1 cellular context compared by ENCODE assay signal in the genomic region with DNA sequence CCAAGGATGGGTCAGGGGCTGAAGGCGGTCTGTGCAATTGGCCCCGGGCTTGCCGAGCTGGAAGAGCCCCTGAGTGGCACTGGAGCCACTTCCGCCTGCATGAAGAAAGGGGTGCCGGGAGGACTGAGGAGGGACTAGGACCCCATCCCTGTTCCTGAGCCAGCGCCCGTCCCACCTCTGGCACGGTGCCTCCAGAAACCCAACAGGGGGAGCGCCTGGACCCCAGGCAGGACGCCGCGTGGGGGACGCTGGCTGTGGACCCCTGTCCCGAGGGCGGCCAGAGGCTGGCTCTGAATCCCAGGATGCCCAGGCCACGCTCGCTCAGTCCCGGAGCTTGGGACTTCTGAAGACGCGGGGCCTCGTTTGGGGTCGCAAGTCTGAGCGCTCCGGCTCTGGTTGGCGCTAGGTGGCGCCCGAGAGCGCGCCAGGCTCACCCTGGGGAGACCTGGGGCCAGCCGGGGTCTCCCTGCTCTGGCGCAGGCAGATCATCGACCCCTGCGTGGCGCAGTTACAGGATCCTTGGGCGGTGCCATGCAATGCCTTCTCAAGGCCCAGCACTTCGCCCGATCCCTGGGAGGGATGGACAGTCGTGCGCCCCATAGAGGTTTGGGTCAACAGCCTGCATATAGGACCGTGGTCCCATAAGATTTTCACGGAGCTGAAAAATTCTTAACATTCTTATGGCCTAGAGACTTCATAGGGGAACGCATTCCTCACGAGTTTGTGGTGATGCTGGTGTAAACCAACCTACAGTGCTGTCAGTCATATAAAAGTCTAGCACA.
TF ChIP-seq lines count a peak whose summit lies in the region.

No MANE protein-coding gene starts in this region.

TF ChIP-seq in HEK293, 187 proteins besides CTCF, POLR2A, EP300 and RAD21 (continued from another document and continues in another):
- TF ChIP-seq, protein P1, sequence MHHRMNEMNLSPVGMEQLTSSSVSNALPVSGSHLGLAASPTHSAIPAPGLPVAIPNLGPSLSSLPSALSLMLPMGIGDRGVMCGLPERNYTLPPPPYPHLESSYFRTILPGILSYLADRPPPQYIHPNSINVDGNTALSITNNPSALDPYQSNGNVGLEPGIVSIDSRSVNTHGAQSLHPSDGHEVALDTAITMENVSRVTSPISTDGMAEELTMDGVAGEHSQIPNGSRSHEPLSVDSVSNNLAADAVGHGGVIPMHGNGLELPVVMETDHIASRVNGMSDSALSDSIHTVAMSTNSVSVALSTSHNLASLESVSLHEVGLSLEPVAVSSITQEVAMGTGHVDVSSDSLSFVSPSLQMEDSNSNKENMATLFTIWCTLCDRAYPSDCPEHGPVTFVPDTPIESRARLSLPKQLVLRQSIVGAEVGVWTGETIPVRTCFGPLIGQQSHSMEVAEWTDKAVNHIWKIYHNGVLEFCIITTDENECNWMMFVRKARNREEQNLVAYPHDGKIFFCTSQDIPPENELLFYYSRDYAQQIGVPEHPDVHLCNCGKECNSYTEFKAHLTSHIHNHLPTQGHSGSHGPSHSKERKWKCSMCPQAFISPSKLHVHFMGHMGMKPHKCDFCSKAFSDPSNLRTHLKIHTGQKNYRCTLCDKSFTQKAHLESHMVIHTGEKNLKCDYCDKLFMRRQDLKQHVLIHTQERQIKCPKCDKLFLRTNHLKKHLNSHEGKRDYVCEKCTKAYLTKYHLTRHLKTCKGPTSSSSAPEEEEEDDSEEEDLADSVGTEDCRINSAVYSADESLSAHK (tag by site-specific recombination; IDR thresholded peaks at IDR 0.05), result no peak
- TF ChIP-seq ZNF202 (tag by site-specific recombination; IDR thresholded peaks at IDR 0.05; ENCODE audit: borderline replicate concordance), result no peak
- TF ChIP-seq ZNF324 (tag by site-specific recombination; IDR thresholded peaks at IDR 0.05), result no peak
- no peak for TF ChIP-seq GLI2 (tag by site-specific recombination; IDR thresholded peaks at IDR 0.05; ENCODE audit: borderline replicate concordance, low read depth)
- TF ChIP-seq GLI4 (tag by site-specific recombination; IDR thresholded peaks at IDR 0.05), result no peak
- TF ChIP-seq ZNF776 (tag by site-specific recombination; IDR thresholded peaks at IDR 0.05; ENCODE audit: borderline replicate concordance), result no peak
- no peak for TF ChIP-seq GFI1B (tag by site-specific recombination; IDR thresholded peaks at IDR 0.05)
- no peak for TF ChIP-seq ZNF658 (tag by site-specific recombination; IDR thresholded peaks at IDR 0.05)
- no peak for TF ChIP-seq TCF7L2 (IDR thresholded peaks at IDR 0.05; ENCODE audit: borderline replicate concordance, low read depth, low read length)
- TF ChIP-seq ZNF549 (tag by site-specific recombination; IDR thresholded peaks at IDR 0.05), result no peak
- TF ChIP-seq ZBTB8A (tag by site-specific recombination; IDR thresholded peaks at IDR 0.05), result 0 out of 2 replicates have a peak, but pooled peaks have one; percentile 21
- no peak for TF ChIP-seq ZNF623 (tag by site-specific recombination; IDR thresholded peaks at IDR 0.05)
- TF ChIP-seq ZNF121 (tag by site-specific recombination; IDR thresholded peaks at IDR 0.05), result peak; percentile 75; the same call in 1 of the 2 replicates
- no peak for TF ChIP-seq ZNF768 (tag by site-specific recombination; IDR thresholded peaks at IDR 0.05)
- TF ChIP-seq ZNF404 (tag by site-specific recombination; IDR thresholded peaks at IDR 0.05), result no peak
- TF ChIP-seq, protein P2, sequence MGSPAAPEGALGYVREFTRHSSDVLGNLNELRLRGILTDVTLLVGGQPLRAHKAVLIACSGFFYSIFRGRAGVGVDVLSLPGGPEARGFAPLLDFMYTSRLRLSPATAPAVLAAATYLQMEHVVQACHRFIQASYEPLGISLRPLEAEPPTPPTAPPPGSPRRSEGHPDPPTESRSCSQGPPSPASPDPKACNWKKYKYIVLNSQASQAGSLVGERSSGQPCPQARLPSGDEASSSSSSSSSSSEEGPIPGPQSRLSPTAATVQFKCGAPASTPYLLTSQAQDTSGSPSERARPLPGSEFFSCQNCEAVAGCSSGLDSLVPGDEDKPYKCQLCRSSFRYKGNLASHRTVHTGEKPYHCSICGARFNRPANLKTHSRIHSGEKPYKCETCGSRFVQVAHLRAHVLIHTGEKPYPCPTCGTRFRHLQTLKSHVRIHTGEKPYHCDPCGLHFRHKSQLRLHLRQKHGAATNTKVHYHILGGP (tag by site-specific recombination; IDR thresholded peaks at IDR 0.05), result no peak
- TF ChIP-seq OSR2 (tag by site-specific recombination; IDR thresholded peaks at IDR 0.05), result no peak
- 0 out of 2 replicates have a peak, but pooled peaks have one; percentile 15 for TF ChIP-seq KLF9 (tag by site-specific recombination; IDR thresholded peaks at IDR 0.05; ENCODE audit: low read depth)
- TF ChIP-seq, protein P3, sequence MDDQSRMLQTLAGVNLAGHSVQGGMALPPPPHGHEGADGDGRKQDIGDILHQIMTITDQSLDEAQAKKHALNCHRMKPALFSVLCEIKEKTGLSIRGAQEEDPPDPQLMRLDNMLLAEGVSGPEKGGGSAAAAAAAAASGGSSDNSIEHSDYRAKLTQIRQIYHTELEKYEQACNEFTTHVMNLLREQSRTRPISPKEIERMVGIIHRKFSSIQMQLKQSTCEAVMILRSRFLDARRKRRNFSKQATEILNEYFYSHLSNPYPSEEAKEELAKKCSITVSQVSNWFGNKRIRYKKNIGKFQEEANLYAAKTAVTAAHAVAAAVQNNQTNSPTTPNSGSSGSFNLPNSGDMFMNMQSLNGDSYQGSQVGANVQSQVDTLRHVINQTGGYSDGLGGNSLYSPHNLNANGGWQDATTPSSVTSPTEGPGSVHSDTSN (CRISPR knock-in tag; IDR thresholded peaks at IDR 0.05), result peak; percentile 41; the same call in 1 of the 2 replicates
- TF ChIP-seq ZNF423 (tag by site-specific recombination; IDR thresholded peaks at IDR 0.05), result peak; percentile 77
- TF ChIP-seq ZNF302 (tag by site-specific recombination; IDR thresholded peaks at IDR 0.05; ENCODE audit: low read depth), result no peak
- no peak for TF ChIP-seq ZNF791 (tag by site-specific recombination; IDR thresholded peaks at IDR 0.05)
- TF ChIP-seq ZNF37A (tag by site-specific recombination; IDR thresholded peaks at IDR 0.05), result no peak
- TF ChIP-seq, protein P4, sequence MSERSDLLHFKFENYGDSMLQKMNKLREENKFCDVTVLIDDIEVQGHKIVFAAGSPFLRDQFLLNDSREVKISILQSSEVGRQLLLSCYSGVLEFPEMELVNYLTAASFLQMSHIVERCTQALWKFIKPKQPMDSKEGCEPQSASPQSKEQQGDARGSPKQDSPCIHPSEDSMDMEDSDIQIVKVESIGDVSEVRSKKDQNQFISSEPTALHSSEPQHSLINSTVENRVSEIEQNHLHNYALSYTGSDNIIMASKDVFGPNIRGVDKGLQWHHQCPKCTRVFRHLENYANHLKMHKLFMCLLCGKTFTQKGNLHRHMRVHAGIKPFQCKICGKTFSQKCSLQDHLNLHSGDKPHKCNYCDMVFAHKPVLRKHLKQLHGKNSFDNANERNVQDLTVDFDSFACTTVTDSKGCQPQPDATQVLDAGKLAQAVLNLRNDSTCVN (tag by site-specific recombination; optimal IDR thresholded peaks at IDR 0.05), result peak; percentile 19
- no peak for TF ChIP-seq ZSCAN16 (tag by site-specific recombination; IDR thresholded peaks at IDR 0.05)
- TF ChIP-seq ZNF114 (tag by site-specific recombination; IDR thresholded peaks at IDR 0.05), result no peak
- TF ChIP-seq ZNF654 (tag by site-specific recombination; IDR thresholded peaks at IDR 0.05; ENCODE audit: low read depth), result peak; percentile 44
- TF ChIP-seq, protein P5, sequence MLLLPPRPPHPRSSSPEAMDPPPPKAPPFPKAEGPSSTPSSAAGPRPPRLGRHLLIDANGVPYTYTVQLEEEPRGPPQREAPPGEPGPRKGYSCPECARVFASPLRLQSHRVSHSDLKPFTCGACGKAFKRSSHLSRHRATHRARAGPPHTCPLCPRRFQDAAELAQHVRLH (tag by site-specific recombination; IDR thresholded peaks at IDR 0.05), result no peak
- no peak for TF ChIP-seq ZFP3 (tag by site-specific recombination; IDR thresholded peaks at IDR 0.05; ENCODE audit: low read depth)
- TF ChIP-seq ZNF585B (tag by site-specific recombination; IDR thresholded peaks at IDR 0.05), result no peak
- TF ChIP-seq, protein P6, sequence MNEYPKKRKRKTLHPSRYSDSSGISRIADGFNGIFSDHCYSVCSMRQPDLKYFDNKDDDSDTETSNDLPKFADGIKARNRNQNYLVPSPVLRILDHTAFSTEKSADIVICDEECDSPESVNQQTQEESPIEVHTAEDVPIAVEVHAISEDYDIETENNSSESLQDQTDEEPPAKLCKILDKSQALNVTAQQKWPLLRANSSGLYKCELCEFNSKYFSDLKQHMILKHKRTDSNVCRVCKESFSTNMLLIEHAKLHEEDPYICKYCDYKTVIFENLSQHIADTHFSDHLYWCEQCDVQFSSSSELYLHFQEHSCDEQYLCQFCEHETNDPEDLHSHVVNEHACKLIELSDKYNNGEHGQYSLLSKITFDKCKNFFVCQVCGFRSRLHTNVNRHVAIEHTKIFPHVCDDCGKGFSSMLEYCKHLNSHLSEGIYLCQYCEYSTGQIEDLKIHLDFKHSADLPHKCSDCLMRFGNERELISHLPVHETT (tag by site-specific recombination; IDR thresholded peaks at IDR 0.05), result no peak
- TF ChIP-seq ZNF175 (tag by site-specific recombination; IDR thresholded peaks at IDR 0.05), result no peak
- TF ChIP-seq ZNF184 (tag by site-specific recombination; IDR thresholded peaks at IDR 0.05), result no peak
- no peak for TF ChIP-seq ZNF24 (tag by site-specific recombination; IDR thresholded peaks at IDR 0.05)
- TF ChIP-seq, protein P7, sequence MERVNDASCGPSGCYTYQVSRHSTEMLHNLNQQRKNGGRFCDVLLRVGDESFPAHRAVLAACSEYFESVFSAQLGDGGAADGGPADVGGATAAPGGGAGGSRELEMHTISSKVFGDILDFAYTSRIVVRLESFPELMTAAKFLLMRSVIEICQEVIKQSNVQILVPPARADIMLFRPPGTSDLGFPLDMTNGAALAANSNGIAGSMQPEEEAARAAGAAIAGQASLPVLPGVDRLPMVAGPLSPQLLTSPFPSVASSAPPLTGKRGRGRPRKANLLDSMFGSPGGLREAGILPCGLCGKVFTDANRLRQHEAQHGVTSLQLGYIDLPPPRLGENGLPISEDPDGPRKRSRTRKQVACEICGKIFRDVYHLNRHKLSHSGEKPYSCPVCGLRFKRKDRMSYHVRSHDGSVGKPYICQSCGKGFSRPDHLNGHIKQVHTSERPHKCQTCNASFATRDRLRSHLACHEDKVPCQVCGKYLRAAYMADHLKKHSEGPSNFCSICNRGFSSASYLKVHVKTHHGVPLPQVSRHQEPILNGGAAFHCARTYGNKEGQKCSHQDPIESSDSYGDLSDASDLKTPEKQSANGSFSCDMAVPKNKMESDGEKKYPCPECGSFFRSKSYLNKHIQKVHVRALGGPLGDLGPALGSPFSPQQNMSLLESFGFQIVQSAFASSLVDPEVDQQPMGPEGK (tag by site-specific recombination; IDR thresholded peaks at IDR 0.05), result peak; percentile 82
- TF ChIP-seq, protein P8, sequence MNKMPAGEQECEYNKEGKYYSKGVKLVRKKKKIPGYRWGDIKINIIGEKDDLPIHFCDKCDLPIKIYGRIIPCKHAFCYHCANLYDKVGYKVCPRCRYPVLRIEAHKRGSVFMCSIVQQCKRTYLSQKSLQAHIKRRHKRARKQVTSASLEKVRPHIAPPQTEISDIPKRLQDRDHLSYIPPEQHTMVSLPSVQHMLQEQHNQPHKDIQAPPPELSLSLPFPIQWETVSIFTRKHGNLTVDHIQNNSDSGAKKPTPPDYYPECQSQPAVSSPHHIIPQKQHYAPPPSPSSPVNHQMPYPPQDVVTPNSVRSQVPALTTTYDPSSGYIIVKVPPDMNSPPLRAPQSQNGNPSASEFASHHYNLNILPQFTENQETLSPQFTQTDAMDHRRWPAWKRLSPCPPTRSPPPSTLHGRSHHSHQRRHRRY (tag by site-specific recombination; IDR thresholded peaks at IDR 0.05), result no peak
- TF ChIP-seq GLIS1 (tag by site-specific recombination; IDR thresholded peaks at IDR 0.05), result peak; percentile 12; the same call in 1 of the 2 replicates
- no peak for TF ChIP-seq ZNF140 (tag by site-specific recombination; IDR thresholded peaks at IDR 0.05)
- TF ChIP-seq ZNF248 (tag by site-specific recombination; IDR thresholded peaks at IDR 0.05), result no peak
- TF ChIP-seq ZNF426 (tag by site-specific recombination; IDR thresholded peaks at IDR 0.05), result no peak
- no peak for TF ChIP-seq ZNF354C (tag by site-specific recombination; IDR thresholded peaks at IDR 0.05; ENCODE audit: borderline replicate concordance, low read depth)
- TF ChIP-seq ZIC2 (tag by site-specific recombination; IDR thresholded peaks at IDR 0.05), result 0 out of 2 replicates have a peak, but pooled peaks have one; percentile 36
- TF ChIP-seq, protein P9, sequence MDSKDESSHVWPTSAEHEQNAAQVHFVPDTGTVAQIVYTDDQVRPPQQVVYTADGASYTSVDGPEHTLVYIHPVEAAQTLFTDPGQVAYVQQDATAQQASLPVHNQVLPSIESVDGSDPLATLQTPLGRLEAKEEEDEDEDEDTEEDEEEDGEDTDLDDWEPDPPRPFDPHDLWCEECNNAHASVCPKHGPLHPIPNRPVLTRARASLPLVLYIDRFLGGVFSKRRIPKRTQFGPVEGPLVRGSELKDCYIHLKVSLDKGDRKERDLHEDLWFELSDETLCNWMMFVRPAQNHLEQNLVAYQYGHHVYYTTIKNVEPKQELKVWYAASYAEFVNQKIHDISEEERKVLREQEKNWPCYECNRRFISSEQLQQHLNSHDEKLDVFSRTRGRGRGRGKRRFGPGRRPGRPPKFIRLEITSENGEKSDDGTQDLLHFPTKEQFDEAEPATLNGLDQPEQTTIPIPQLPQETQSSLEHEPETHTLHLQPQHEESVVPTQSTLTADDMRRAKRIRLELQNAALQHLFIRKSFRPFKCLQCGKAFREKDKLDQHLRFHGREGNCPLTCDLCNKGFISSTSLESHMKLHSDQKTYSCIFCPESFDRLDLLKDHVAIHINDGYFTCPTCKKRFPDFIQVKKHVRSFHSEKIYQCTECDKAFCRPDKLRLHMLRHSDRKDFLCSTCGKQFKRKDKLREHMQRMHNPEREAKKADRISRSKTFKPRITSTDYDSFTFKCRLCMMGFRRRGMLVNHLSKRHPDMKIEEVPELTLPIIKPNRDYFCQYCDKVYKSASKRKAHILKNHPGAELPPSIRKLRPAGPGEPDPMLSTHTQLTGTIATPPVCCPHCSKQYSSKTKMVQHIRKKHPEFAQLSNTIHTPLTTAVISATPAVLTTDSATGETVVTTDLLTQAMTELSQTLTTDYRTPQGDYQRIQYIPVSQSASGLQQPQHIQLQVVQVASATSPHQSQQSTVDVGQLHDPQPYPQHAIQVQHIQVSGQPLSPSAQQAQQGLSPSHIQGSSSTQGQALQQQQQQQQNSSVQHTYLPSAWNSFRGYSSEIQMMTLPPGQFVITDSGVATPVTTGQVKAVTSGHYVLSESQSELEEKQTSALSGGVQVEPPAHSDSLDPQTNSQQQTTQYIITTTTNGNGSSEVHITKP (tag by site-specific recombination; IDR thresholded peaks at IDR 0.05), result peak; percentile 63; the same call in 1 of the 2 replicates
